23 cellular contexts compared by ENCODE assay signal in genomic region chr5:7705261-7705660, GRCh38.
"Had no signal": no experiment of that assay in that cellular context is flagged by ENCODE, and none has a peak within 500 bp of the region (broad histone marks: within the 10 kb centered on the region; RNA-seq: fewer than 3 reads in every experiment).

No MANE protein-coding gene starts in this region.

- H3K27ac Mint-ChIP-seq: activated CD4-positive, alpha-beta T cell treated with anti-CD3 and anti-CD28 coated beads, Interleukin-2, amount 10 ng/mL, durations not matched to agents 7 days and 5 days; activated naive CD4-positive, alpha-beta T cell treated with anti-CD3 and anti-CD28 coated beads for 36 hours; nephron; stimulated activated naive CD8-positive, alpha-beta T cell treated with anti-CD3 and anti-CD28 coated beads, Interleukin-15, amount 100 ng/mL, for 72 hours; T-helper 1 cell treated with Interleukin-12 subunit alpha and Interleukin-12 subunit beta and Interleukin-4 antibody, amounts not matched to agents 30 μg/mL and 1 μg/mL, for 36 hours had no signal

- H3K9me3 ChIP-seq: heart left ventricle, prostate gland, suprapubic skin, transverse colon had no signal

- H3K4me3 ChIP-seq: coronary artery, heart left ventricle, prostate gland, skin epidermis, suprapubic skin, transverse colon had no signal

- H3K4me1 ChIP-seq: heart left ventricle, prostate gland, suprapubic skin, transverse colon had no signal

- H3K27ac ChIP-seq: brain microvascular endothelial cell, coronary artery, heart left ventricle, prostate gland, skin epidermis, suprapubic skin, transverse colon had no signal

- H3K9me3 Mint-ChIP-seq: activated CD4-positive, alpha-beta T cell treated with anti-CD3 and anti-CD28 coated beads, Interleukin-2, amount 10 ng/mL, durations not matched to agents 7 days and 5 days; activated naive CD4-positive, alpha-beta T cell treated with anti-CD3 and anti-CD28 coated beads for 36 hours; activated T-cell treated with anti-CD3 and anti-CD28 coated beads, Interleukin-2, amount 50 U/mL, for 4 hours; T-helper 1 cell treated with Interleukin-12 subunit alpha and Interleukin-12 subunit beta and Interleukin-4 antibody, amounts not matched to agents 30 μg/mL and 1 μg/mL, for 36 hours had no signal

- DNase-seq: activated CD4-positive, alpha-beta T cell treated with anti-CD3 and anti-CD28 coated beads, Interleukin-2, amount 10 ng/mL, durations not matched to agents 7 days and 5 days; activated CD8-positive, alpha-beta memory T cell treated with anti-CD3 and anti-CD28 coated beads, Interleukin-2, amount 50 U/mL, for 4 hours; activated naive CD4-positive, alpha-beta T cell treated with anti-CD3 and anti-CD28 coated beads for 36 hours; activated T-cell treated with anti-CD3 and anti-CD28 coated beads, Interleukin-2, amount 50 U/mL, for 4 hours; aorta; brain microvascular endothelial cell; central memory CD4-positive, alpha-beta T cell; erythroblast; heart left ventricle; midbrain; right cardiac atrium; stimulated activated CD4-positive, alpha-beta T cell treated with anti-CD3 and anti-CD28 coated beads, Interleukin-15, amount 100 ng/mL, for 24 hours; stimulated activated CD4-positive, alpha-beta T cell treated with anti-CD3 and anti-CD28 coated beads, Interleukin-2, amount 100 ng/mL, for 48 hours; stimulated activated naive CD8-positive, alpha-beta T cell treated with anti-CD3 and anti-CD28 coated beads, Interleukin-15, amount 100 ng/mL, for 72 hours; transverse colon had no signal

- H3K4me3 Mint-ChIP-seq: activated CD4-positive, alpha-beta T cell treated with anti-CD3 and anti-CD28 coated beads, Interleukin-2, amount 10 ng/mL, durations not matched to agents 7 days and 5 days; activated naive CD4-positive, alpha-beta T cell treated with anti-CD3 and anti-CD28 coated beads for 36 hours; activated T-cell treated with anti-CD3 and anti-CD28 coated beads, Interleukin-2, amount 50 U/mL, for 4 hours; nephron; stimulated activated naive CD8-positive, alpha-beta T cell treated with anti-CD3 and anti-CD28 coated beads, Interleukin-15, amount 100 ng/mL, for 72 hours; T-helper 1 cell treated with Interleukin-12 subunit alpha and Interleukin-12 subunit beta and Interleukin-4 antibody, amounts not matched to agents 30 μg/mL and 1 μg/mL, for 36 hours had no signal

- H3K36me3 ChIP-seq: brain microvascular endothelial cell, heart left ventricle, prostate gland, transverse colon had no signal

- ATAC-seq: activated CD4-positive, CD25-positive, alpha-beta regulatory T cell treated with anti-CD3 and anti-CD28 coated beads, Interleukin-2, amount 50 U/mL, for 24 hours; activated T-cell treated with anti-CD3 and anti-CD28 coated beads, Interleukin-2, amount 50 U/mL, for 4 hours; heart left ventricle; left lobe of liver; right cardiac atrium; stimulated activated naive CD8-positive, alpha-beta T cell treated with anti-CD3 and anti-CD28 coated beads, Interleukin-15, amount 100 ng/mL, for 72 hours had no signal

- H3K27me3 ChIP-seq: brain microvascular endothelial cell, suprapubic skin, transverse colon had no signal

- H3K4me1 Mint-ChIP-seq: activated CD4-positive, alpha-beta T cell treated with anti-CD3 and anti-CD28 coated beads, Interleukin-2, amount 10 ng/mL, durations not matched to agents 7 days and 5 days; nephron; stimulated activated naive CD8-positive, alpha-beta T cell treated with anti-CD3 and anti-CD28 coated beads, Interleukin-15, amount 100 ng/mL, for 72 hours had no signal
